In the genomic region with DNA sequence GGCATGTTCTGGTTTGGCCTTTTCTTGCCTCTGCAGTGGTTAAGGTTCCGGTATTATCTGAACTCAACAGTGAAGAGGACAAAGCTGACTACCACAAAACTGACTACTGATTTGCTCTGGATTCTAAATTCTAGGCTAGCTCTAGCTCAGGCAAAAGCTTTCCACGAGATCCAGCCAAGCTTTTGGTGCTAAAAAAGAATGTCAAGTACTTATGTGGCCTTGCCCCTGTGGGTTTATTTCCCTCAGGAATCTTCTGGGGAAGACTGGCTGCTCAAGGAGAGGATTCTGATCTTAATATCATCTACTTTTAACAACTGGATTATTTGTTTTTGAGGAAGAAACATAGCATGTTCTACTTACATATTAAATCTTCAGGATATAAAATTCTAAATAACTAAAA, we compare ENCODE assay signal across 10 cellular contexts. TPM values are rescaled to one million over a fixed set of nuclear protein-coding genes. Genes with fewer than 3 reads are reported as not detected.
A peak's percentile ranks its signal among the peaks of the same experiment; 100 is the strongest.
DNase-seq lines count a peak whose midpoint lies in the region; ATAC-seq, FAIRE-seq and TF ChIP-seq lines count a peak whose summit lies in the region.
"Had no signal": no experiment of that assay in that cellular context is flagged by ENCODE, and none has a peak within 500 bp of the region (broad histone marks: within the 10 kb centered on the region; RNA-seq: fewer than 3 reads in every experiment).

No MANE protein-coding gene starts in this region.

- POLR2A ChIA-PET in activated CD4-positive, alpha-beta T cell treated with anti-CD3 and anti-CD28 coated beads for 36 hours (lab: Charles Lee), result interaction anchor here (0.6 to 0.7 kb wide), 3 partner anchors 24 to 224 kb away, joined by 3 to 4 read pairs (median 3); no protein-coding TSS in a partner anchor

- H3K27ac ChIP-seq in adrenal gland (peak overlapping the region in 4 of 5 donors; percentile 48 to 75 (median 62)), left lung (peak overlapping the region; percentile 2 to 16), suprapubic skin (peak overlapping the region; percentile 53)

- no peak overlapping the region for H3K4me3 Mint-ChIP-seq in activated CD4-positive, alpha-beta T cell treated with anti-CD3 and anti-CD28 coated beads for 36 hours

- intact Hi-C loops in activated CD4-positive, alpha-beta T cell treated with anti-CD3 and anti-CD28 coated beads for 36 hours (cut with DNase I, micrococcal nuclease), result loop anchor here (1.0 to 5.0 kb wide), 8 partner anchors 48 to 225 kb away; partner anchors contain the start of genes BOLA1 (in 1 of the 2), OTUD7B (in 1 of the 2) and VPS45 (in 1 of the 2)
- intact Hi-C loops in adrenal gland (cut with DNase I), result loop anchor here (5.0 to 10.0 kb wide), 3 partner anchors 90 to 222 kb away; no protein-coding TSS in a partner anchor
- intact Hi-C loops in left lung (cut with DNase I), result loop anchor here in 1 of 2 donors (5.0 to 10.0 kb wide), 3 partner anchors 85 to 225 kb away; no protein-coding TSS in a partner anchor

- WGBS in adrenal gland, 4 donors, result 41 to 61% (median 58%) methylated on average over 2 of the region's 2 CpGs
- 44% methylated on average over 2 of the region's 2 CpGs for WGBS in suprapubic skin

- H3K9me3 Mint-ChIP-seq in activated CD4-positive, alpha-beta T cell treated with anti-CD3 and anti-CD28 coated beads for 36 hours (ENCODE audit: low read depth), result peaks cover 2% of the 10 kb centered on the region

- H3K4me3 ChIP-seq in adrenal gland, result no peak overlapping the region
- no peak overlapping the region for H3K4me3 ChIP-seq in left lung
- H3K4me3 ChIP-seq in suprapubic skin, result no peak overlapping the region
- H3K4me3 ChIP-seq: Peyer's patch had no signal

- H3K4me1 ChIP-seq in adrenal gland (replicated peaks in 1 of 2) (peaks cover 16 to 20% of the 10 kb centered on the region in 2 donors), left lung (peaks cover 7 to 26% of the 10 kb centered on the region in 2 donors), suprapubic skin (peaks cover 27% of the 10 kb centered on the region)

- H3K36me3 ChIP-seq in adrenal gland (replicated peaks in 1 of 2), result peaks cover 0 to 48% of the 10 kb centered on the region in 2 donors
- peaks cover 0 to 52% of the 10 kb centered on the region in 2 donors for H3K36me3 ChIP-seq in left lung
- peaks cover 62% of the 10 kb centered on the region for H3K36me3 ChIP-seq in suprapubic skin

- TF ChIP-seq EP300 in suprapubic skin (IDR thresholded peaks at IDR 0.05), result no peak

- peak overlapping the region; percentile 69 for H3K27ac Mint-ChIP-seq in activated CD4-positive, alpha-beta T cell treated with anti-CD3 and anti-CD28 coated beads for 36 hours

- peaks cover 49% of the 10 kb centered on the region for H3K36me3 Mint-ChIP-seq in activated CD4-positive, alpha-beta T cell treated with anti-CD3 and anti-CD28 coated beads for 36 hours (ENCODE audit: low read depth)

- TF ChIP-seq CTCF in adrenal gland (IDR thresholded peaks at IDR 0.05) (no peak), left lung (IDR thresholded peaks at IDR 0.05) (no peak), suprapubic skin (IDR thresholded peaks at IDR 0.05) (no peak)

- no peak for DNase-seq in activated CD4-positive, alpha-beta T cell treated with anti-CD3 and anti-CD28 coated beads for 36 hours
- DNase-seq in activated CD4-positive, alpha-beta T cell treated with anti-CD3 and anti-CD28 coated beads, Interleukin-2, amount 50 U/mL, for 4 hours, result no peak
- DNase-seq in adrenal gland (no peak), left lung (no peak), suprapubic skin (ENCODE audit: low spot score in 2 of 2) (no peak), AG08395 (ENCODE audit: low spot score) (no peak), GM19239 (ENCODE audit: insufficient read length, low spot score) (no peak)
- DNase-seq: occipital lobe had no signal

- FAIRE-seq in GM19239 (lab: Jason Lieb, UNC), result no peak

- peaks cover 13% of the 10 kb centered on the region for H3K4me1 Mint-ChIP-seq in activated CD4-positive, alpha-beta T cell treated with anti-CD3 and anti-CD28 coated beads for 36 hours

- H3K27me3 ChIP-seq in adrenal gland (no peaks in the 10 kb centered on the region), left lung (no peaks in the 10 kb centered on the region), suprapubic skin (no peaks in the 10 kb centered on the region)
- H3K27me3 ChIP-seq: Peyer's patch had no signal

- no peaks in the 10 kb centered on the region for H3K9me3 ChIP-seq in adrenal gland (replicated peaks in 1 of 3)
- H3K9me3 ChIP-seq in left lung, result no peaks in the 10 kb centered on the region
- H3K9me3 ChIP-seq in suprapubic skin, result no peaks in the 10 kb centered on the region
- H3K9me3 ChIP-seq: Peyer's patch had no signal

- no peak for ATAC-seq in activated CD4-positive, alpha-beta T cell treated with anti-CD3 and anti-CD28 coated beads for 36 hours
- peak; percentile 34 for ATAC-seq in left lung
- ATAC-seq in HG03025 (IDR thresholded peaks at IDR 0.05; ENCODE audit: low FRiP score, unreplicated experiment), result no peak

- no peaks in the 10 kb centered on the region for H3K27me3 Mint-ChIP-seq in activated CD4-positive, alpha-beta T cell treated with anti-CD3 and anti-CD28 coated beads for 36 hours

- TF ChIP-seq POLR2A in adrenal gland (IDR thresholded peaks at IDR 0.05) (no peak), suprapubic skin (IDR thresholded peaks at IDR 0.05) (no peak)

- CTCF ChIA-PET in activated CD4-positive, alpha-beta T cell treated with anti-CD3 and anti-CD28 coated beads for 36 hours (lab: Charles Lee), result interaction anchor here (0.6 to 3.2 kb wide), 31 partner anchors 9 to 225 kb away, joined by 3 to 31 read pairs (median 4); partner anchors contain the start of genes OTUD7B and SF3B4

RNA-seq across cellular contexts. Expression of gene MTMR11, which starts 26.1 kb away (rescaled TPM):
- 1 to 10 TPM; 1.3 TPM for total RNA-seq in activated CD4-positive, alpha-beta T cell treated with anti-CD3 and anti-CD28 coated beads for 36 hours
- total RNA-seq in adrenal gland (10 to 100 TPM; 21.6 to 70.6 (median 40.2) TPM), left lung (10 to 100 TPM; 12.7 to 18.0 TPM), suprapubic skin (10 to 100 TPM; 13.5 to 40.3 (median 22.0) TPM)
- 10 to 100 TPM; 52.6 to 70.0 (median 60.2) TPM for polyA plus RNA-seq in adrenal gland

RNA-seq across cellular contexts. Expression of gene SF3B4, which starts 35.1 kb away (rescaled TPM):
- 10 to 100 TPM; 68.6 to 71.9 TPM for total RNA-seq in activated CD4-positive, alpha-beta T cell treated with anti-CD3 and anti-CD28 coated beads for 36 hours
- 10 to 100 TPM; 10.2 to 59.3 (median 35.5) TPM for total RNA-seq in adrenal gland
- 10 to 100 TPM; 41.0 to 83.6 (median 57.5) TPM for polyA plus RNA-seq in adrenal gland
- total RNA-seq in left lung, result 10 to 100 TPM; 39.4 to 54.0 TPM
- total RNA-seq in suprapubic skin, result 10 to 100 TPM; 19.1 to 28.7 (median 22.2) TPM

RNA-seq across cellular contexts. Expression of gene SV2A, which starts 45.1 kb away (rescaled TPM):
- 1 to 10 TPM; 7.8 to 8.5 TPM for total RNA-seq in activated CD4-positive, alpha-beta T cell treated with anti-CD3 and anti-CD28 coated beads for 36 hours
- total RNA-seq in adrenal gland (10 to 100 TPM in 4 of 8 donors, 1 to 10 TPM in 4; 2.8 to 31.8 (median 9.1) TPM), left lung (1 to 10 TPM; 3.3 to 3.4 TPM), suprapubic skin (1 to 10 TPM in 1 of 4 donors, under 1 TPM in 3; 0.48 to 1.3 (median 0.65) TPM)
- polyA plus RNA-seq in adrenal gland, result 10 to 100 TPM; 11.1 to 24.1 (median 12.8) TPM

RNA-seq across cellular contexts. Expression of gene OTUD7B, which starts 47.8 kb away (rescaled TPM):
- total RNA-seq in activated CD4-positive, alpha-beta T cell treated with anti-CD3 and anti-CD28 coated beads for 36 hours, result 10 to 100 TPM; 18.5 to 20.1 TPM
- 10 to 100 TPM; 14.4 to 45.7 (median 24.8) TPM for total RNA-seq in adrenal gland
- 10 to 100 TPM in 2 of 3 donors, 1 to 10 TPM in 1; 5.7 to 18.4 (median 10.2) TPM for polyA plus RNA-seq in adrenal gland
- total RNA-seq in left lung, result 10 to 100 TPM; 20.9 to 31.7 TPM
- 10 to 100 TPM; 11.0 to 19.2 (median 15.0) TPM for total RNA-seq in suprapubic skin

Comparison
In these comparisons a context has a peak if more than half of its experiments do, and no peak if none do; other contexts are left out.
1. H3K27ac ChIP-seq: peak in every context shown above with its lines; median percentile 62 in adrenal gland; 53 in suprapubic skin; 9 in left lung.
2. RNA of gene MTMR11, which starts 26.1 kb away (total RNA-seq): 21.6 to 70.6 TPM in adrenal gland, 13.5 to 40.3 TPM in suprapubic skin and 12.7 to 18.0 TPM in left lung; 1.3 TPM in activated CD4-positive, alpha-beta T cell treated with anti-CD3 and anti-CD28 coated beads for 36 hours; every median in the first group is over 4 times any median in the second.